ENCODE assay signal across 9 cellular contexts in the genomic region with DNA sequence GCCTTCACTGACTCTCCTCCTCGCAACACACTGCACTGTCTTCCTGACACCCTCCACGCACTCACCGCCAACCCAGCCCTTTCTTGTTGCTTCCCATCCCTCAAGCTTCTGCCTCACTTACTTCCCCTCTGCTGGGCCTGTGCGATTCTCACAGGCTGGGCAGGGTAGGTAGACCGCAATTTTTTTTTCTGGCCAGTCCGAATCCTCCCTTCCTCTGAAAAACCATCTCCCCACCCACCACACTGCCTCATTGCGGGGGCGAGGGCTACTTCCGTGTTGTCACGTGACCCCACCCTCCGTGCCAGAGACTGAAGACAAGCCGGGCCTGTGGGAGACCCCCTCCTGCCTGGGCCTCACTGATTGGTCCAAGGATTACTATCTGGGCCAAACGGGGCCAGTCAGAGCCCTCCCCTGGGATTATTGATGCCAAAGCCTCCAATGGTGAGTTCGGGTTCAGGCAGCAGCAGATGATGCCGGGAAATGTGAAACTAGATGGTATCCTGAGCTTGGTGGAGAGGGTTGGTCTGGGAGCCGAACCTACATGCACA.
DNase-seq lines count a peak whose midpoint lies in the region; ATAC-seq and TF ChIP-seq lines count a peak whose summit lies in the region.
"Had no signal": no experiment of that assay in that cellular context is flagged by ENCODE, and none has a peak within 500 bp of the region (broad histone marks: within the 10 kb centered on the region; RNA-seq: fewer than 3 reads in every experiment).

No MANE protein-coding gene starts in this region.

- peak; percentile 35 for ATAC-seq in CD8-positive, alpha-beta T cell
- ATAC-seq in GM21447 (IDR thresholded peaks at IDR 0.05; ENCODE audit: unreplicated experiment) (peak; percentile 44), left cardiac atrium (peak; percentile 34 to 47)
- ATAC-seq in activated CD8-positive, alpha-beta T cell treated with anti-CD3 and anti-CD28 coated beads for 36 hours = peak; percentile 71

- H3K36me3 ChIP-seq in CD8-positive, alpha-beta T cell (ENCODE audit: insufficient read depth, low read length) = peaks cover 25% of the 10 kb centered on the region

- H3K9me3 ChIP-seq in CD8-positive, alpha-beta T cell (ENCODE audit: low read length) = no peaks in the 10 kb centered on the region

- CTCF ChIA-PET in CD8-positive, alpha-beta T cell (lab: Charles Lee) = interaction anchor here (0.9 to 5.7 kb wide), 7 partner anchors 9 to 168 kb away, joined by 3 to 57 read pairs (median 6); a partner anchor contains a TSS
- CTCF ChIA-PET in activated CD8-positive, alpha-beta T cell treated with anti-CD3 and anti-CD28 coated beads for 36 hours (lab: Charles Lee) = interaction anchor here (1.0 to 3.6 kb wide), 5 partner anchors 19 to 73 kb away, joined by 3 to 15 read pairs (median 4); a partner anchor contains a TSS

- DNase-seq in CD8-positive, alpha-beta T cell = peak; percentile 37 to 75 (median 63)
- DNase-seq in HUDEP-2 (lab: John Stamatoyannopoulos, UW; ENCODE audit: unreplicated experiment in 76 of 76) = peak; percentile 35 to 98 (median 94)
- peak; percentile 98 for DNase-seq in activated CD8-positive, alpha-beta T cell treated with anti-CD3 and anti-CD28 coated beads for 36 hours
- no peak for DNase-seq in left cardiac atrium
- peak; percentile 51 to 55 for DNase-seq in stimulated activated CD8-positive, alpha-beta memory T cell treated with anti-CD3 and anti-CD28 coated beads, Interleukin-2, amount 100 ng/mL, for 1 hour (ENCODE audit: low read depth in 2 of 2)
- DNase-seq in SW 1271 (lab: John Stamatoyannopoulos, UW) = no peak
- no peak for DNase-seq in NCI-H1417 treated with DMSO at 0.1 percent for 48 hours (lab: John Stamatoyannopoulos, UW)

- peak overlapping the region; percentile 97 for H3K27ac Mint-ChIP-seq in CD8-positive, alpha-beta T cell
- peak overlapping the region; percentile 99 for H3K27ac Mint-ChIP-seq in activated CD8-positive, alpha-beta T cell treated with anti-CD3 and anti-CD28 coated beads for 36 hours

- TF ChIP-seq CTCF in CD8-positive, alpha-beta T cell (IDR thresholded peaks at IDR 0.05) = no peak
- no peak for TF ChIP-seq CTCF in activated CD8-positive, alpha-beta T cell treated with anti-CD3 and anti-CD28 coated beads for 36 hours (IDR thresholded peaks at IDR 0.05)

- H3K9me3 Mint-ChIP-seq in CD8-positive, alpha-beta T cell = no peaks in the 10 kb centered on the region
- H3K9me3 Mint-ChIP-seq in activated CD8-positive, alpha-beta T cell treated with anti-CD3 and anti-CD28 coated beads for 36 hours = peaks cover 3% of the 10 kb centered on the region

- peaks cover 89% of the 10 kb centered on the region for H3K4me1 ChIP-seq in CD8-positive, alpha-beta T cell (ENCODE audit: insufficient read depth, low read length)

- H3K27me3 Mint-ChIP-seq in CD8-positive, alpha-beta T cell (ENCODE audit: low read depth) = no peaks in the 10 kb centered on the region
- H3K27me3 Mint-ChIP-seq in activated CD8-positive, alpha-beta T cell treated with anti-CD3 and anti-CD28 coated beads for 36 hours = no peaks in the 10 kb centered on the region

- POLR2A ChIA-PET in CD8-positive, alpha-beta T cell (lab: Charles Lee) = interaction anchor here (0.8 to 7.6 kb wide), 9 partner anchors 8 to 71 kb away, joined by 3 to 82 read pairs (median 6); a partner anchor contains a TSS
- POLR2A ChIA-PET in activated CD8-positive, alpha-beta T cell treated with anti-CD3 and anti-CD28 coated beads for 36 hours (lab: Charles Lee) = interaction anchor here (0.8 to 3.0 kb wide), 9 partner anchors 8 to 168 kb away, joined by 3 to 36 read pairs (median 5); a partner anchor contains a TSS

- intact Hi-C loops in CD8-positive, alpha-beta T cell (cut with DNase I, micrococcal nuclease) = loop anchor here (5.0 to 10.0 kb wide), 5 partner anchors 48 to 940 kb away; a partner anchor contains a TSS
- intact Hi-C loops in activated CD8-positive, alpha-beta T cell treated with anti-CD3 and anti-CD28 coated beads for 36 hours (cut with micrococcal nuclease) = loop anchor here (5.0 kb wide), 1 partner anchor 167 kb away; a partner anchor contains a TSS
- intact Hi-C loops in left cardiac atrium (cut with DNase I) = no loop called here

- H3K27me3 ChIP-seq in CD8-positive, alpha-beta T cell (ENCODE audit: insufficient read depth, low read length) = no peaks in the 10 kb centered on the region

- H3K27ac ChIP-seq in CD8-positive, alpha-beta T cell (ENCODE audit: low read depth, low read length) = peak overlapping the region; percentile 45
- H3K27ac ChIP-seq: C4-2B had no signal

- peak overlapping the region; percentile 13 for H3K4me3 ChIP-seq in CD8-positive, alpha-beta T cell (ENCODE audit: low read depth, low read length)

- peaks cover 83% of the 10 kb centered on the region for H3K4me1 Mint-ChIP-seq in CD8-positive, alpha-beta T cell (ENCODE audit: low read depth)
- peaks cover 74% of the 10 kb centered on the region for H3K4me1 Mint-ChIP-seq in activated CD8-positive, alpha-beta T cell treated with anti-CD3 and anti-CD28 coated beads for 36 hours (ENCODE audit: low read depth)

- H3K36me3 Mint-ChIP-seq in CD8-positive, alpha-beta T cell = peaks cover 52% of the 10 kb centered on the region
- peaks cover 60% of the 10 kb centered on the region for H3K36me3 Mint-ChIP-seq in activated CD8-positive, alpha-beta T cell treated with anti-CD3 and anti-CD28 coated beads for 36 hours (ENCODE audit: low read depth)

- H3K4me3 Mint-ChIP-seq in CD8-positive, alpha-beta T cell = peak overlapping the region; percentile 77
- H3K4me3 Mint-ChIP-seq in activated CD8-positive, alpha-beta T cell treated with anti-CD3 and anti-CD28 coated beads for 36 hours = peak overlapping the region; percentile 80

Comparison
In these comparisons a context has a peak if more than half of its experiments do, and no peak if none do; other contexts are left out.
1. DNase-seq: peak in CD8-positive, alpha-beta T cell (7 of 7), HUDEP-2 (76 of 76), activated CD8-positive, alpha-beta T cell treated with anti-CD3 and anti-CD28 coated beads for 36 hours (single experiment) and stimulated activated CD8-positive, alpha-beta memory T cell treated with anti-CD3 and anti-CD28 coated beads, Interleukin-2, amount 100 ng/mL, for 1 hour (2 of 2); none in left cardiac atrium (single experiment), SW 1271 (0 of 2) and NCI-H1417 treated with DMSO at 0.1 percent for 48 hours (single experiment).
2. intact Hi-C loops: an anchor here in CD8-positive, alpha-beta T cell (5.0 to 10.0 kb wide) and activated CD8-positive, alpha-beta T cell treated with anti-CD3 and anti-CD28 coated beads for 36 hours (5.0 kb wide); none called in left cardiac atrium.
3. Peak in every context shown above with its lines, with median percentiles within 50 percentile points of each other: ATAC-seq.